In genomic region chr4:73718375-73719373, GRCh38 we compare ENCODE assay signal across 8 cellular contexts. TPM values are rescaled to one million over a fixed set of nuclear protein-coding genes. Genes with fewer than 3 reads are reported as not detected.
DNase-seq lines count a peak whose midpoint lies in the region; ATAC-seq and TF ChIP-seq lines count a peak whose summit lies in the region.

No MANE protein-coding gene starts in this region.

- peaks cover 30% of the 10 kb centered on the region for H3K4me1 Mint-ChIP-seq in dendritic cell treated with granulocyte-macrophage colony-stimulating factor and Interleukin-4, amounts not matched to agents 40 ng/mL and 50 ng/mL, for 4 days (ENCODE audit: low read depth)
- no peaks in the 10 kb centered on the region for H3K4me1 Mint-ChIP-seq in Caco-2 (ENCODE audit: low read depth, unreplicated experiment)

- no peaks in the 10 kb centered on the region for H3K27me3 ChIP-seq in Caco-2 (replicated peaks; ENCODE audit: control insufficient read depth, insufficient read depth, low read length)

- intact Hi-C loops in dendritic cell treated with granulocyte-macrophage colony-stimulating factor and Interleukin-4, amounts not matched to agents 40 ng/mL and 50 ng/mL, for 4 days (cut with micrococcal nuclease), result no loop called here
- intact Hi-C loops in Caco-2 (cut with micrococcal nuclease; ENCODE audit: unreplicated experiment), result no loop called here

- no peak for TF ChIP-seq CTCF in Caco-2 (IDR thresholded peaks at IDR 0.05; ENCODE audit: insufficient read depth in 1 of 2, low read depth in 1 of 2, low read length in 1 of 2, severe bottlenecking in 1 of 2, unreplicated experiment in 1 of 2)

- no peaks in the 10 kb centered on the region for H3K9me3 Mint-ChIP-seq in dendritic cell treated with granulocyte-macrophage colony-stimulating factor and Interleukin-4, amounts not matched to agents 40 ng/mL and 50 ng/mL, for 4 days
- H3K9me3 Mint-ChIP-seq in Caco-2 (ENCODE audit: unreplicated experiment), result no peaks in the 10 kb centered on the region

- POLR2A ChIA-PET in Caco-2 (lab: Charles Lee), result no interaction called here

- H3K36me3 ChIP-seq in Caco-2 (ENCODE audit: control insufficient read depth, insufficient read depth, low read length), result no peaks in the 10 kb centered on the region

- ATAC-seq in GM21515 (IDR thresholded peaks at IDR 0.05; ENCODE audit: unreplicated experiment) (peak; percentile 90), HG03520 (IDR thresholded peaks at IDR 0.05; ENCODE audit: unreplicated experiment) (peak; percentile 91)

- CTCF ChIA-PET in Caco-2 (lab: Charles Lee), result no interaction called here

- no TSS peak for BruUV-seq in Caco-2 (replicated peaks; lab: Mats Ljungman, UMichigan)

- peak overlapping the region; percentile 72 for H3K27ac Mint-ChIP-seq in dendritic cell treated with granulocyte-macrophage colony-stimulating factor and Interleukin-4, amounts not matched to agents 40 ng/mL and 50 ng/mL, for 4 days
- no peak overlapping the region for H3K27ac Mint-ChIP-seq in Caco-2 (ENCODE audit: unreplicated experiment)

- H3K4me3 ChIP-seq in Caco-2 (ENCODE audit: low read depth, low read length), result no peak overlapping the region

- H3K27me3 Mint-ChIP-seq in dendritic cell treated with granulocyte-macrophage colony-stimulating factor and Interleukin-4, amounts not matched to agents 40 ng/mL and 50 ng/mL, for 4 days, result no peaks in the 10 kb centered on the region
- peaks cover 9% of the 10 kb centered on the region for H3K27me3 Mint-ChIP-seq in Caco-2 (ENCODE audit: insufficient read depth, unreplicated experiment)

- H3K36me3 Mint-ChIP-seq in dendritic cell treated with granulocyte-macrophage colony-stimulating factor and Interleukin-4, amounts not matched to agents 40 ng/mL and 50 ng/mL, for 4 days (ENCODE audit: low read depth), result no peaks in the 10 kb centered on the region
- no peaks in the 10 kb centered on the region for H3K36me3 Mint-ChIP-seq in Caco-2 (ENCODE audit: insufficient read depth, unreplicated experiment)

- H3K9me3 ChIP-seq in Caco-2, result no peaks in the 10 kb centered on the region

- H3K4me1 ChIP-seq in Caco-2, result no peaks in the 10 kb centered on the region

- no peak overlapping the region for H3K4me3 Mint-ChIP-seq in dendritic cell treated with granulocyte-macrophage colony-stimulating factor and Interleukin-4, amounts not matched to agents 40 ng/mL and 50 ng/mL, for 4 days
- no peak overlapping the region for H3K4me3 Mint-ChIP-seq in Caco-2 (ENCODE audit: unreplicated experiment)

- DNase-seq in GM04503 (ENCODE audit: low read depth), result peak; percentile 47
- no peak for DNase-seq in DMS53 (lab: John Stamatoyannopoulos, UW)
- DNase-seq in NCI-H446 treated with DMSO at 0.1 percent for 48 hours (lab: John Stamatoyannopoulos, UW), result no peak
- DNase-seq in hepatic stellate cell (ENCODE audit: low spot score), result no peak
- DNase-seq in Caco-2, result no peak

RNA-seq across cellular contexts. Expression of gene CXCL8, which starts 21.7 kb away (rescaled TPM):
- total RNA-seq in Caco-2 (2022), result 0.18 TPM in 1 of 2 replicates, not detected in the other
